In the genomic region with DNA sequence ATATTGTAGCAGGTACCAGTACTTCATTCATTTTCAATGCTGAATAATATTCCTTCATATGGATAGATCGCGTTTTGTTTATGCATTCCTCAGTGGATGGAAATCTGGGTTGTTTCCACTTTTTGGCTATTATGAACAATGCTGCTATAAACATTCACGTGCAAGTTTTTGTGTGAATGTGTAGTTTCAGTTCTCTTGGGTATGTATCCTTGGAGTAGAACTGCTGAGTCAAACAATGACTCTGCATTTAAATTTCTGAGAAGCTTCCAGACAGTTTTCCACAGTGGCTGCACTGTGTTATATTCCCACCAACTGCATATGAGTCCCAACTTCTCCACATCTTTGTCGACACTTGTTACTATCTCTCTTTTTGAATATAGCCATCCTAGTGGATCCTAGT, we compare ENCODE assay signal across 26 cellular contexts.
DNase-seq lines count a peak whose midpoint lies in the region; ATAC-seq, FAIRE-seq and TF ChIP-seq lines count a peak whose summit lies in the region.
"Had no signal": no experiment of that assay in that cellular context is flagged by ENCODE, and none has a peak within 500 bp of the region (broad histone marks: within the 10 kb centered on the region; RNA-seq: fewer than 3 reads in every experiment).

No MANE protein-coding gene starts in this region.

- H3K79me1 ChIP-seq in H1 (ENCODE audit: low read depth, low read length) = no peaks in the 10 kb centered on the region

- no peaks in the 10 kb centered on the region for H3K4me1 ChIP-seq in A549
- H3K4me1 ChIP-seq in HEK293 (ENCODE audit: control insufficient read depth, insufficient read depth, low read length) = peaks cover 3% of the 10 kb centered on the region
- H3K4me1 ChIP-seq in GM12878 (ENCODE audit: control insufficient read depth, insufficient read depth, low read length) = peaks cover 27% of the 10 kb centered on the region
- no peaks in the 10 kb centered on the region; a peak in 1 of 7 replicates for H3K4me1 ChIP-seq in H1 (replicated peaks in 1 of 4; ENCODE audit: control insufficient read depth in 3 of 4, insufficient read depth in 4 of 4, low read length in 3 of 4)

- H3K18ac ChIP-seq in H1 (ENCODE audit: extremely low read depth, low read length) = no peak overlapping the region

- TF ChIP-seq RAD21 in A549 (conservative IDR thresholded peaks at IDR 0.05 in 1 of 2, IDR thresholded peaks at IDR 0.05 in 1 of 2) (no peak), GM12878 (IDR thresholded peaks at IDR 0.05; ENCODE audit: insufficient read depth, low read depth, low read length) (no peak), H1 (IDR thresholded peaks at IDR 0.05 in 1 of 2, conservative IDR thresholded peaks at IDR 0.05 in 1 of 2; ENCODE audit: low read depth in 2 of 2, low read length in 2 of 2) (no peak)

- H3K27ac ChIP-seq in A549 = no peak overlapping the region
- H3K27ac ChIP-seq in HEK293 (ENCODE audit: extremely low read depth, low read depth, low read length) = no peak overlapping the region
- H3K27ac ChIP-seq in GM12878 (ENCODE audit: control insufficient read depth, insufficient read depth) = peak overlapping the region; percentile 11; the same call in 1 of the 2 replicates
- H3K27ac ChIP-seq in H1 (ENCODE audit: low read depth, low read length) = no peak overlapping the region
- H3K27ac ChIP-seq: 22Rv1, BLaER1 had no signal

- no peaks in the 10 kb centered on the region for H3K9me3 ChIP-seq in A549
- no peaks in the 10 kb centered on the region for H3K9me3 ChIP-seq in HEK293 (ENCODE audit: control insufficient read depth, insufficient read depth, low read depth, low read length)
- H3K9me3 ChIP-seq in GM12878 (replicated peaks; ENCODE audit: control insufficient read depth, insufficient read depth, low read length) = no peaks in the 10 kb centered on the region; the same call in 2 of the 3 replicates
- H3K9me3 ChIP-seq in H1 (ENCODE audit: insufficient read depth in 2 of 2, low read depth in 1 of 2, low read length in 1 of 2) = no peaks in the 10 kb centered on the region
- H3K9me3 ChIP-seq: BE2C, BLaER1 had no signal

- no peak overlapping the region for H4K91ac ChIP-seq in H1 (replicated peaks; ENCODE audit: insufficient read length, low read length)

- ATAC-seq in A549 = no peak
- no peak for ATAC-seq in GM12878
- no peak for ATAC-seq in Right ventricle myocardium inferior
- ATAC-seq in GM21381 (IDR thresholded peaks at IDR 0.05; ENCODE audit: unreplicated experiment) = no peak

- H3K36me3 ChIP-seq in HEK293 (ENCODE audit: control insufficient read depth in 2 of 2, insufficient read depth in 1 of 2, low read length in 2 of 2) (no peaks in the 10 kb centered on the region), GM12878 (ENCODE audit: control insufficient read depth in 2 of 2, insufficient read depth in 2 of 2, low read length in 1 of 2) (no peaks in the 10 kb centered on the region), H1 (ENCODE audit: control insufficient read depth in 2 of 4, insufficient read depth in 4 of 4, low read length in 3 of 4) (no peaks in the 10 kb centered on the region)
- H3K36me3 ChIP-seq: BE2C, BLaER1 had no signal

- H3K4ac ChIP-seq in H1 (replicated peaks; ENCODE audit: insufficient read length, low read depth, low read length) = no peak overlapping the region

- no peak overlapping the region for H2BK5ac ChIP-seq in H1 (ENCODE audit: low read depth, low read length)

- H3K14ac ChIP-seq in H1 (ENCODE audit: insufficient read length) = no peak overlapping the region

- POLR2A ChIA-PET in A549 (lab: Yijun Ruan, JAX) = no interaction called here
- POLR2A ChIA-PET in HEK293 (lab: Yijun Ruan, JAX) = no interaction called here
- POLR2A ChIA-PET in GM12878 (lab: Charles Lee) = no interaction called here
- POLR2A ChIA-PET in H1 (lab: Charles Lee; ENCODE audit: partially characterized antibody) = no interaction called here

- no peak overlapping the region for H3K4me2 ChIP-seq in A549
- H3K4me2 ChIP-seq in GM12878 (ENCODE audit: control insufficient read depth, insufficient read depth) = no peak overlapping the region
- H3K4me2 ChIP-seq in H1 (ENCODE audit: insufficient read depth in 1 of 2, low read depth in 2 of 2, low read length in 2 of 2) = no peak overlapping the region
- H3K4me2 ChIP-seq: BLaER1 had no signal

- no peaks in the 10 kb centered on the region for H4K20me1 ChIP-seq in GM12878 (ENCODE audit: control insufficient read depth, insufficient read depth)
- no peaks in the 10 kb centered on the region for H4K20me1 ChIP-seq in H1 (replicated peaks in 1 of 2; ENCODE audit: control insufficient read depth in 1 of 2, insufficient read depth in 2 of 2, low read length in 2 of 2)
- H4K20me1 ChIP-seq: BLaER1 had no signal

- CTCF ChIA-PET in A549 (lab: Yijun Ruan, JAX) (no interaction called here), HEK293 (lab: Yijun Ruan, JAX) (no interaction called here), GM12878 (lab: Yijun Ruan, JAX) (no interaction called here), H1 (lab: Charles Lee; ENCODE audit: partially characterized antibody) (interaction anchor here (4.2 kb wide), 1 partner anchor 18 kb away, joined by 15 read pairs; no protein-coding TSS in a partner anchor)

- no peak overlapping the region for H2BK120ac ChIP-seq in H1 (replicated peaks; ENCODE audit: low read depth, low read length)

- no peak overlapping the region for H2BK12ac ChIP-seq in H1 (ENCODE audit: low read depth, low read length)

- TF ChIP-seq EP300 in A549 (IDR thresholded peaks at IDR 0.05) = no peak
- no peak for TF ChIP-seq EP300 in GM12878 (IDR thresholded peaks at IDR 0.05; ENCODE audit: borderline replicate concordance in 1 of 2, control insufficient read depth in 1 of 2, low read depth in 2 of 2, low read length in 2 of 2)
- no peak for TF ChIP-seq EP300 in H1 (IDR thresholded peaks at IDR 0.05; ENCODE audit: borderline replicate concordance in 1 of 2, low read depth in 2 of 2, low read length in 2 of 2)

- no peak overlapping the region for H4K5ac ChIP-seq in H1 (ENCODE audit: insufficient read length, low read depth, low read length)

- no peaks in the 10 kb centered on the region for H3K79me2 ChIP-seq in GM12878 (ENCODE audit: control insufficient read depth, insufficient read depth, low read length)
- H3K79me2 ChIP-seq in H1 (ENCODE audit: control insufficient read depth in 1 of 2, insufficient read depth in 2 of 2, low read length in 2 of 2) = no peaks in the 10 kb centered on the region

- no peak overlapping the region for H2BK15ac ChIP-seq in H1 (ENCODE audit: low read length)

- H3K56ac ChIP-seq in H1 (replicated peaks; ENCODE audit: insufficient read length, low read depth, low read length) = no peak overlapping the region

- H2AK5ac ChIP-seq in H1 (ENCODE audit: low read depth, low read length) = no peak overlapping the region

- TF ChIP-seq CTCF in A549 (IDR thresholded peaks at IDR 0.05) (no peak), HEK293 (tag by site-specific recombination; IDR thresholded peaks at IDR 0.05) (no peak), GM12878 (IDR thresholded peaks at IDR 0.05 in 2 of 3, conservative IDR thresholded peaks at IDR 0.05 in 1 of 3; ENCODE audit: control insufficient read depth in 2 of 3, extremely low read depth in 1 of 3, insufficient read depth in 1 of 3, low read depth in 3 of 3, low read length in 3 of 3) (no peak), H1 (IDR thresholded peaks at IDR 0.05; ENCODE audit: control extremely low read depth in 1 of 3, insufficient read depth in 1 of 3, low read depth in 1 of 3, low read length in 3 of 3) (no peak)

- H3K9ac ChIP-seq in GM12878 (ENCODE audit: control insufficient read depth, insufficient read depth, low read length) = no peak overlapping the region
- H3K9ac ChIP-seq in H1 (replicated peaks in 1 of 4; ENCODE audit: extremely low read depth in 1 of 4, low read depth in 3 of 4, low read length in 3 of 4) = no peak overlapping the region
- H3K9ac ChIP-seq: BLaER1 had no signal

- H3K27me3 ChIP-seq in GM12878 (replicated peaks in 1 of 2; ENCODE audit: control insufficient read depth in 2 of 2, insufficient read depth in 2 of 2, low read length in 1 of 2) (no peaks in the 10 kb centered on the region), H1 (replicated peaks in 1 of 4; ENCODE audit: control insufficient read depth in 3 of 4, extremely low read depth in 1 of 4, insufficient read depth in 3 of 4, low read length in 3 of 4) (peaks cover 0 to 2% (median 0%) of the 10 kb centered on the region in 4 experiments; a peak in 2 of 7 replicates)
- H3K27me3 ChIP-seq: BE2C, BLaER1 had no signal

- RAD21 ChIA-PET in GM12878 (lab: Charles Lee; ENCODE audit: unreplicated experiment) = no interaction called here

- no peak overlapping the region for H2BK20ac ChIP-seq in H1 (ENCODE audit: low read length)

- H2AFZ ChIP-seq in GM12878 (ENCODE audit: control insufficient read depth, low read depth, low read length) (no peak overlapping the region), H1 (ENCODE audit: low read length) (no peak overlapping the region)

- no peak overlapping the region for H3K23ac ChIP-seq in H1 (ENCODE audit: insufficient read length)

- intact Hi-C loops in GM12878 (cut with micrococcal nuclease; ENCODE audit: unreplicated experiment) = no loop called here
- intact Hi-C loops in Right ventricle myocardium inferior (cut with DNase I) = no loop called here

- no peak for DNase-seq in A549 (ENCODE audit: low read depth in 1 of 2, low spot score in 1 of 2)
- DNase-seq in GM12878 (ENCODE audit: low read depth, low spot score) = no peak
- no peak for DNase-seq in H1 (ENCODE audit: low read depth in 1 of 2, low spot score in 2 of 2)
- no peak for DNase-seq in Right ventricle myocardium inferior (ENCODE audit: missing footprints)
- no peak for DNase-seq in stimulated activated CD4-positive, alpha-beta T cell treated with anti-CD3 and anti-CD28 coated beads, Interleukin-4, amount 100 ng/mL, for 4 hours
- DNase-seq: ACHN; BE2C; C1 segment of cervical spinal cord; CD4-positive, alpha-beta memory T cell; CD4-positive, CD25-positive, alpha-beta regulatory T cell; CD8-positive, alpha-beta memory T cell; COR-L47; DMS 273 treated with DMSO at 0.1 percent for 48 hours; DMS153; DMS53; DMS79; DND-41; EL; GDM1 had no signal

- H3K23me2 ChIP-seq in H1 (ENCODE audit: low read depth, low read length) = no peaks in the 10 kb centered on the region

- no peak for FAIRE-seq in A549 (lab: Jason Lieb, UNC)
- FAIRE-seq in GM12878 (lab: Jason Lieb, UNC) = no peak
- no peak for FAIRE-seq in H1 (lab: Jason Lieb, UNC)
- FAIRE-seq: GM12892, GM18507, GM19239 had no signal

- TF ChIP-seq POLR2A in A549 (IDR thresholded peaks at IDR 0.05; ENCODE audit: low read length) (no peak), GM12878 (IDR thresholded peaks at IDR 0.05; ENCODE audit: low read depth, low read length) (no peak), H1 (IDR thresholded peaks at IDR 0.05; ENCODE audit: control extremely low read depth in 1 of 2, low read depth in 2 of 2, low read length in 2 of 2) (no peak)

- 62% methylated on average over 4 of the region's 4 CpGs for WGBS in A549 (ENCODE audit: missing lambda C conversion rate)
- WGBS in GM12878 (ENCODE audit: insufficient coverage, insufficient replicate concordance, low lambda C conversion rate, missing lambda C conversion rate) = 51% methylated on average over 4 of the region's 4 CpGs
- WGBS in H1 (ENCODE audit: extremely low coverage in 1 of 2, insufficient coverage in 1 of 2, insufficient read length in 1 of 2, insufficient replicate concordance in 2 of 2, low coverage in 1 of 2, low lambda C conversion rate in 2 of 2, missing lambda C conversion rate in 1 of 2), 2 experiments = 83% methylated on average over 4 of the region's 4 CpGs; no CpG with 5 or more reads in 1 of the 2 experiments

- H3K4me3 ChIP-seq in A549 (no peak overlapping the region), HEK293 (ENCODE audit: low read depth, low read length) (no peak overlapping the region), GM12878 (no peak overlapping the region), H1 (ENCODE audit: extremely low read depth in 1 of 4, insufficient read depth in 2 of 4, low read depth in 3 of 4, low read length in 4 of 4) (no peak overlapping the region)
- H3K4me3 ChIP-seq: BLaER1 had no signal

- BruUV-seq in GM12878 (replicated peaks; lab: Mats Ljungman, UMichigan) = no TSS peak

- in situ Hi-C loops in GM12878 (cut with MboI) = no loop called here

- H4K8ac ChIP-seq in H1 (ENCODE audit: extremely low read depth, insufficient read depth, low read length) = no peak overlapping the region

- SMC1A ChIA-PET in GM12878 (lab: Charles Lee; ENCODE audit: uncharacterized antibody, unreplicated experiment) = interaction anchor here (1.5 kb wide), 1 partner anchor 44 kb away, joined by 3 read pairs; no protein-coding TSS in a partner anchor
